In genomic region chr20:8335059-8335458, GRCh38 we compare ENCODE assay signal across 28 cellular contexts.
"Had no signal": no experiment of that assay in that cellular context is flagged by ENCODE, and none has a peak within 500 bp of the region (broad histone marks: within the 10 kb centered on the region; RNA-seq: fewer than 3 reads in every experiment).

No MANE protein-coding gene starts in this region.

- DNase-seq: activated CD4-positive, alpha-beta memory T cell treated with anti-CD3 and anti-CD28 coated beads for 36 hours; activated CD4-positive, alpha-beta T cell treated with anti-CD3 and anti-CD28 coated beads for 36 hours; activated CD4-positive, alpha-beta T cell treated with anti-CD3 and anti-CD28 coated beads, Interleukin-2, amount 10 ng/mL, durations not matched to agents 24 days and 14 days; activated CD4-positive, CD25-positive, alpha-beta regulatory T cell; activated CD4-positive, CD25-positive, alpha-beta regulatory T cell treated with anti-CD3 and anti-CD28 coated beads, Interleukin-2, amount 50 U/mL, for 72 hours; activated CD8-positive, alpha-beta memory T cell treated with anti-CD3 and anti-CD28 coated beads, Interleukin-2, amount 10 ng/mL, durations not matched to agents 7 days and 5 days; activated CD8-positive, alpha-beta memory T cell treated with anti-CD3 and anti-CD28 coated beads, Interleukin-2, amount 50 U/mL, for 4 hours; activated CD8-positive, alpha-beta T cell treated with anti-CD3 and anti-CD28 coated beads, Interleukin-2, amount 10 ng/mL, durations not matched to agents 7 days and 5 days; activated gamma-delta T cell; activated naive CD4-positive, alpha-beta T cell; activated naive CD4-positive, alpha-beta T cell treated with anti-CD3 and anti-CD28 coated beads, Interleukin-2, amount 10 ng/mL, durations not matched to agents 7 days and 5 days; activated naive CD8-positive, alpha-beta T cell treated with anti-CD3 and anti-CD28 coated beads, Interleukin-2, amount 10 ng/mL, durations not matched to agents 7 days and 5 days; activated T-cell treated with anti-CD3 and anti-CD28 coated beads, Interleukin-2, amount 50 U/mL, for 1 hour; activated T-cell treated with anti-CD3 and anti-CD28 coated beads, Interleukin-2, amount 50 U/mL, for 72 hours; central memory CD4-positive, alpha-beta T cell; cerebellar nuclear complex; colonic mucosa; effector CD8-positive, alpha-beta T cell; esophagus squamous epithelium; foreskin melanocyte; T-helper 1 cell; T-helper 2 cell had no signal

- H3K36me3 ChIP-seq: ascending aorta, breast epithelium, cardiac muscle cell, colonic mucosa, esophagus squamous epithelium, gastroesophageal sphincter had no signal

- H3K27ac ChIP-seq: ascending aorta, breast epithelium, cardiac muscle cell, colonic mucosa, epithelial cell of prostate, esophagus squamous epithelium, gastroesophageal sphincter had no signal

- ATAC-seq: activated CD4-positive, alpha-beta T cell treated with anti-CD3 and anti-CD28 coated beads for 36 hours; activated CD8-positive, alpha-beta memory T cell treated with anti-CD3 and anti-CD28 coated beads, Interleukin-2, amount 10 ng/mL, durations not matched to agents 7 days and 5 days; activated CD8-positive, alpha-beta T cell treated with anti-CD3 and anti-CD28 coated beads, Interleukin-2, amount 10 ng/mL, durations not matched to agents 7 days and 5 days; activated naive CD4-positive, alpha-beta T cell treated with anti-CD3 and anti-CD28 coated beads, Interleukin-2, amount 50 U/mL, for 72 hours; activated T-cell treated with anti-CD3 and anti-CD28 coated beads, Interleukin-2, amount 50 U/mL, for 72 hours; gastroesophageal sphincter had no signal

- H3K4me3 ChIP-seq: ascending aorta, breast epithelium, cardiac muscle cell, colonic mucosa, esophagus squamous epithelium, gastroesophageal sphincter had no signal

- H3K4me1 ChIP-seq: ascending aorta, breast epithelium, colonic mucosa had no signal

- H3K9me3 ChIP-seq: ascending aorta, breast epithelium, colonic mucosa, esophagus squamous epithelium, gastroesophageal sphincter had no signal

- H3K27me3 ChIP-seq: ascending aorta, breast epithelium, cardiac muscle cell, colonic mucosa, esophagus squamous epithelium, gastroesophageal sphincter had no signal
